Comparison of ENCODE assay signal across 19 cellular contexts in genomic region chr14:91305650-91306431, GRCh38.
DNase-seq lines count a peak whose midpoint lies in the region; ATAC-seq lines count a peak whose summit lies in the region.
"Had no signal": no experiment of that assay in that cellular context is flagged by ENCODE, and none has a peak within 500 bp of the region (broad histone marks: within the 10 kb centered on the region; RNA-seq: fewer than 3 reads in every experiment).

No MANE protein-coding gene starts in this region.

- peaks cover 66% of the 10 kb centered on the region for H3K36me3 Mint-ChIP-seq in T-helper 1 cell treated with Interleukin-12 subunit alpha and Interleukin-12 subunit beta and Interleukin-4 antibody, amounts not matched to agents 30 μg/mL and 1 μg/mL, for 36 hours (ENCODE audit: low read depth)
- peaks cover 70% of the 10 kb centered on the region for H3K36me3 Mint-ChIP-seq in activated T-helper 1 cell treated with anti-CD3 and anti-CD28 coated beads, Interleukin-12 subunit alpha, Interleukin-12 subunit beta, Interleukin-2, Interleukin-4 antibody, amounts not matched to agents 30 ng/mL and 10 ng/mL and 1 ng/mL, durations not matched to agents 14 hours and 24 hours and 36 hours (ENCODE audit: low read depth)
- H3K36me3 Mint-ChIP-seq in naive thymus-derived CD4-positive, alpha-beta T cell = peaks cover 12 to 64% (median 41%) of the 10 kb centered on the region in 5 donors

- H3K27me3 ChIP-seq in HUES48 (ENCODE audit: control insufficient read depth, insufficient read depth, low read length) = no peaks in the 10 kb centered on the region
- H3K27me3 ChIP-seq in naive thymus-derived CD4-positive, alpha-beta T cell (ENCODE audit: control insufficient read depth in 2 of 2, insufficient read depth in 2 of 2, low read length in 2 of 2) = no peaks in the 10 kb centered on the region
- H3K27me3 ChIP-seq: BE2C, brain microvascular endothelial cell, colonic mucosa had no signal

- no peaks in the 10 kb centered on the region for H3K9me3 Mint-ChIP-seq in T-helper 1 cell treated with Interleukin-12 subunit alpha and Interleukin-12 subunit beta and Interleukin-4 antibody, amounts not matched to agents 30 μg/mL and 1 μg/mL, for 36 hours
- H3K9me3 Mint-ChIP-seq in activated T-helper 1 cell treated with anti-CD3 and anti-CD28 coated beads, Interleukin-12 subunit alpha, Interleukin-12 subunit beta, Interleukin-2, Interleukin-4 antibody, amounts not matched to agents 30 ng/mL and 10 ng/mL and 1 ng/mL, durations not matched to agents 14 hours and 24 hours and 36 hours = no peaks in the 10 kb centered on the region
- H3K9me3 Mint-ChIP-seq in naive thymus-derived CD4-positive, alpha-beta T cell = peaks cover 0 to 6% (median 0%) of the 10 kb centered on the region in 11 donors

- H3K4me1 ChIP-seq in HUES48 (ENCODE audit: control insufficient read depth, insufficient read depth, low read length) = peaks cover 35% of the 10 kb centered on the region
- peaks cover 13 to 16% of the 10 kb centered on the region in 2 donors for H3K4me1 ChIP-seq in naive thymus-derived CD4-positive, alpha-beta T cell (ENCODE audit: control insufficient read depth in 2 of 2, insufficient read depth in 2 of 2, low read length in 2 of 2)
- H3K4me1 ChIP-seq: colonic mucosa, tibial nerve had no signal

- peak overlapping the region; percentile 29 for H3K27ac Mint-ChIP-seq in T-helper 1 cell treated with Interleukin-12 subunit alpha and Interleukin-12 subunit beta and Interleukin-4 antibody, amounts not matched to agents 30 μg/mL and 1 μg/mL, for 36 hours
- peak overlapping the region; percentile 11 for H3K27ac Mint-ChIP-seq in activated T-helper 1 cell treated with anti-CD3 and anti-CD28 coated beads, Interleukin-12 subunit alpha, Interleukin-12 subunit beta, Interleukin-2, Interleukin-4 antibody, amounts not matched to agents 30 ng/mL and 10 ng/mL and 1 ng/mL, durations not matched to agents 14 hours and 24 hours and 36 hours
- peak overlapping the region; percentile 26 to 81 (median 73) for H3K27ac Mint-ChIP-seq in naive thymus-derived CD4-positive, alpha-beta T cell

- no peaks in the 10 kb centered on the region for H3K27me3 Mint-ChIP-seq in T-helper 1 cell treated with Interleukin-12 subunit alpha and Interleukin-12 subunit beta and Interleukin-4 antibody, amounts not matched to agents 30 μg/mL and 1 μg/mL, for 36 hours (ENCODE audit: low read depth)
- no peaks in the 10 kb centered on the region for H3K27me3 Mint-ChIP-seq in activated T-helper 1 cell treated with anti-CD3 and anti-CD28 coated beads, Interleukin-12 subunit alpha, Interleukin-12 subunit beta, Interleukin-2, Interleukin-4 antibody, amounts not matched to agents 30 ng/mL and 10 ng/mL and 1 ng/mL, durations not matched to agents 14 hours and 24 hours and 36 hours (ENCODE audit: insufficient read depth)
- H3K27me3 Mint-ChIP-seq in naive thymus-derived CD4-positive, alpha-beta T cell = no peaks in the 10 kb centered on the region

- ATAC-seq in naive thymus-derived CD4-positive, alpha-beta T cell = no peak
- ATAC-seq in GM21447 (IDR thresholded peaks at IDR 0.05; ENCODE audit: unreplicated experiment) (no peak), HG03025 (IDR thresholded peaks at IDR 0.05; ENCODE audit: low FRiP score, unreplicated experiment) (no peak)
- ATAC-seq: HepG2, left colon had no signal

- POLR2A ChIA-PET in naive thymus-derived CD4-positive, alpha-beta T cell (lab: Charles Lee) = no interaction called here

- H3K9ac ChIP-seq in HUES48 (ENCODE audit: low read depth, low read length) = no peak overlapping the region

- H3K4me3 ChIP-seq in HUES48 (ENCODE audit: low read depth, low read length) = no peak overlapping the region
- no peak overlapping the region for H3K4me3 ChIP-seq in naive thymus-derived CD4-positive, alpha-beta T cell (ENCODE audit: low read length)
- H3K4me3 ChIP-seq: colonic mucosa, tibial nerve had no signal

- H3K9me3 ChIP-seq in HUES48 (ENCODE audit: control insufficient read depth, insufficient read depth, low read length) = no peaks in the 10 kb centered on the region
- H3K9me3 ChIP-seq in naive thymus-derived CD4-positive, alpha-beta T cell (ENCODE audit: control insufficient read depth in 2 of 3, low read length in 3 of 3) = no peaks in the 10 kb centered on the region
- H3K9me3 ChIP-seq: BE2C, colonic mucosa, tibial nerve had no signal

- peaks cover 66% of the 10 kb centered on the region for H3K36me3 ChIP-seq in HUES48 (ENCODE audit: control insufficient read depth, insufficient read depth, low read length)
- peaks cover 71 to 99% (median 78%) of the 10 kb centered on the region in 3 experiments for H3K36me3 ChIP-seq in naive thymus-derived CD4-positive, alpha-beta T cell (ENCODE audit: control insufficient read depth in 2 of 3, insufficient read depth in 3 of 3, low read length in 3 of 3)
- H3K36me3 ChIP-seq: BE2C, brain microvascular endothelial cell, tibial nerve had no signal

- peaks cover 39% of the 10 kb centered on the region for H3K4me1 Mint-ChIP-seq in T-helper 1 cell treated with Interleukin-12 subunit alpha and Interleukin-12 subunit beta and Interleukin-4 antibody, amounts not matched to agents 30 μg/mL and 1 μg/mL, for 36 hours (ENCODE audit: low read depth)
- peaks cover 71% of the 10 kb centered on the region for H3K4me1 Mint-ChIP-seq in activated T-helper 1 cell treated with anti-CD3 and anti-CD28 coated beads, Interleukin-12 subunit alpha, Interleukin-12 subunit beta, Interleukin-2, Interleukin-4 antibody, amounts not matched to agents 30 ng/mL and 10 ng/mL and 1 ng/mL, durations not matched to agents 14 hours and 24 hours and 36 hours (ENCODE audit: low read depth)
- peaks cover 15 to 65% (median 36%) of the 10 kb centered on the region in 7 donors for H3K4me1 Mint-ChIP-seq in naive thymus-derived CD4-positive, alpha-beta T cell

- CTCF ChIA-PET in naive thymus-derived CD4-positive, alpha-beta T cell (lab: Charles Lee) = interaction anchor here (0.6 to 1.4 kb wide), 3 partner anchors 10 to 55 kb away, joined by 3 to 4 read pairs (median 3); no protein-coding TSS in a partner anchor

- DNase-seq in T-helper 1 cell (no peak), HK-2 (ENCODE audit: unreplicated experiment) (no peak)
- no peak for DNase-seq in activated T-helper 1 cell treated with anti-CD3 and anti-CD28 coated beads, Interleukin-12 subunit alpha, Interleukin-12 subunit beta, Interleukin-2, Interleukin-4 antibody, amounts not matched to agents 30 ng/mL and 10 ng/mL and 1 ng/mL, durations not matched to agents 14 hours and 24 hours and 36 hours (ENCODE audit: low spot score)
- DNase-seq in naive thymus-derived CD4-positive, alpha-beta T cell = no peak
- DNase-seq: BE2C, brain microvascular endothelial cell, colonic mucosa, left colon, NCI-H1436, NCI-H226 had no signal

- peak overlapping the region; percentile 85 for H3K27ac ChIP-seq in HUES48 (ENCODE audit: low read depth, low read length)
- no peak overlapping the region for H3K27ac ChIP-seq in naive thymus-derived CD4-positive, alpha-beta T cell (ENCODE audit: low read depth, low read length)
- H3K27ac ChIP-seq: 22Rv1, brain microvascular endothelial cell, colonic mucosa, RWPE1, tibial nerve, VCaP had no signal

- H3K4me3 Mint-ChIP-seq in T-helper 1 cell treated with Interleukin-12 subunit alpha and Interleukin-12 subunit beta and Interleukin-4 antibody, amounts not matched to agents 30 μg/mL and 1 μg/mL, for 36 hours = no peak overlapping the region
- H3K4me3 Mint-ChIP-seq in activated T-helper 1 cell treated with anti-CD3 and anti-CD28 coated beads, Interleukin-12 subunit alpha, Interleukin-12 subunit beta, Interleukin-2, Interleukin-4 antibody, amounts not matched to agents 30 ng/mL and 10 ng/mL and 1 ng/mL, durations not matched to agents 14 hours and 24 hours and 36 hours = no peak overlapping the region
- no peak overlapping the region for H3K4me3 Mint-ChIP-seq in naive thymus-derived CD4-positive, alpha-beta T cell

- intact Hi-C loops in activated T-helper 1 cell treated with anti-CD3 and anti-CD28 coated beads, Interleukin-12 subunit alpha, Interleukin-12 subunit beta, Interleukin-2, Interleukin-4 antibody, amounts not matched to agents 30 ng/mL and 10 ng/mL and 1 ng/mL, durations not matched to agents 14 hours and 24 hours and 36 hours (cut with micrococcal nuclease) = no loop called here
- intact Hi-C loops in naive thymus-derived CD4-positive, alpha-beta T cell (cut with micrococcal nuclease) = no loop called here

Comparison
In these comparisons a context has a peak if more than half of its experiments do, and no peak if none do; other contexts are left out.
1. H3K27ac Mint-ChIP-seq: peak in every context shown above with its lines; median percentile 73 in naive thymus-derived CD4-positive, alpha-beta T cell; 29 in T-helper 1 cell treated with Interleukin-12 subunit alpha and Interleukin-12 subunit beta and Interleukin-4 antibody, amounts not matched to agents 30 μg/mL and 1 μg/mL, for 36 hours; 11 in activated T-helper 1 cell treated with anti-CD3 and anti-CD28 coated beads, Interleukin-12 subunit alpha, Interleukin-12 subunit beta, Interleukin-2, Interleukin-4 antibody, amounts not matched to agents 30 ng/mL and 10 ng/mL and 1 ng/mL, durations not matched to agents 14 hours and 24 hours and 36 hours.